In the genomic region with DNA sequence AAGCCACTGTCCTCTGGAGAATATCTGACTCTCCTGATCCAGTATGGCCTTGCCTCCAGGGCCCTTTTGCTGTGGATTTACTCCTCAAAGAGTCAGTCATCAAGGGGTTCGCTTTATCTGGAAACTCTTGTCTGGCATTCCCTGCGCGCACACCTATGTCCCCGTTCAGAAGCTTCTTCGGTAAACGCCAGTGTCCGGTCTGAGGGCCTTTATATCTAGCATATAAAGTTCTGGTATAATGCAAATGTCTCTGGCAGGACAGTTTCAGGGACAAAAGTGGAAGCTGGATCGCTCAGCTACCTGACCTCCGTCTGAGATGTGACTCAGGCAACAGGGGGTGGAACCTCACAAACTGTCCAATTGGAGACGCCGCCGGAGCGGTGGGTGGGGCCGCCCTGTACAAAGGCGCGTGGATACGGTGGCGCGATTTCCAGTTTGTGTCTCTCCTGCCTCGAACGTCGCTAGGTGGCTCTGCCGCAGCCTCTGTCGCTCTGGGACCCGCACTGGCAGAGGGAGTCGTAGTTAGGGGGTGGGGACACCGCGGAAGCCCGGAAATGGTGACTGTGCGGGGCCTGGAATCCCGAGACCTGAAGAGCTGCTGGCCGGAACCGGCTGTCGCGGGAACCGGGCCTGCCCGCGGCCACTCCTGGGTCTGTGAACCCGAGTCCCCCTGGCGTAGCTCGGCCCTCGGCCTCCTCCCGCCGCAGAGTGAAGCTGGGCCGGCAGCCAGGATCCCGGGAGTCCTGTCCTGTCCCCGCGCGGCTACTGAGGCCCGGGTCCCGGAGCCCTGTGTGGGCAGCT, we compare ENCODE assay signal across 1 cellular context.
TF ChIP-seq lines count a peak whose summit lies in the region.

No MANE protein-coding gene starts in this region.

TF ChIP-seq in HEK293, 187 proteins besides CTCF, POLR2A, EP300 and RAD21 (continued from another document and continues in another):
- TF ChIP-seq, protein P1, sequence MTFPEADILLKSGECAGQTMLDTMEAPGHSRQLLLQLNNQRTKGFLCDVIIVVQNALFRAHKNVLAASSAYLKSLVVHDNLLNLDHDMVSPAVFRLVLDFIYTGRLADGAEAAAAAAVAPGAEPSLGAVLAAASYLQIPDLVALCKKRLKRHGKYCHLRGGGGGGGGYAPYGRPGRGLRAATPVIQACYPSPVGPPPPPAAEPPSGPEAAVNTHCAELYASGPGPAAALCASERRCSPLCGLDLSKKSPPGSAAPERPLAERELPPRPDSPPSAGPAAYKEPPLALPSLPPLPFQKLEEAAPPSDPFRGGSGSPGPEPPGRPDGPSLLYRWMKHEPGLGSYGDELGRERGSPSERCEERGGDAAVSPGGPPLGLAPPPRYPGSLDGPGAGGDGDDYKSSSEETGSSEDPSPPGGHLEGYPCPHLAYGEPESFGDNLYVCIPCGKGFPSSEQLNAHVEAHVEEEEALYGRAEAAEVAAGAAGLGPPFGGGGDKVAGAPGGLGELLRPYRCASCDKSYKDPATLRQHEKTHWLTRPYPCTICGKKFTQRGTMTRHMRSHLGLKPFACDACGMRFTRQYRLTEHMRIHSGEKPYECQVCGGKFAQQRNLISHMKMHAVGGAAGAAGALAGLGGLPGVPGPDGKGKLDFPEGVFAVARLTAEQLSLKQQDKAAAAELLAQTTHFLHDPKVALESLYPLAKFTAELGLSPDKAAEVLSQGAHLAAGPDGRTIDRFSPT (tag by site-specific recombination; IDR thresholded peaks at IDR 0.05), result no peak
- TF ChIP-seq, protein P2, sequence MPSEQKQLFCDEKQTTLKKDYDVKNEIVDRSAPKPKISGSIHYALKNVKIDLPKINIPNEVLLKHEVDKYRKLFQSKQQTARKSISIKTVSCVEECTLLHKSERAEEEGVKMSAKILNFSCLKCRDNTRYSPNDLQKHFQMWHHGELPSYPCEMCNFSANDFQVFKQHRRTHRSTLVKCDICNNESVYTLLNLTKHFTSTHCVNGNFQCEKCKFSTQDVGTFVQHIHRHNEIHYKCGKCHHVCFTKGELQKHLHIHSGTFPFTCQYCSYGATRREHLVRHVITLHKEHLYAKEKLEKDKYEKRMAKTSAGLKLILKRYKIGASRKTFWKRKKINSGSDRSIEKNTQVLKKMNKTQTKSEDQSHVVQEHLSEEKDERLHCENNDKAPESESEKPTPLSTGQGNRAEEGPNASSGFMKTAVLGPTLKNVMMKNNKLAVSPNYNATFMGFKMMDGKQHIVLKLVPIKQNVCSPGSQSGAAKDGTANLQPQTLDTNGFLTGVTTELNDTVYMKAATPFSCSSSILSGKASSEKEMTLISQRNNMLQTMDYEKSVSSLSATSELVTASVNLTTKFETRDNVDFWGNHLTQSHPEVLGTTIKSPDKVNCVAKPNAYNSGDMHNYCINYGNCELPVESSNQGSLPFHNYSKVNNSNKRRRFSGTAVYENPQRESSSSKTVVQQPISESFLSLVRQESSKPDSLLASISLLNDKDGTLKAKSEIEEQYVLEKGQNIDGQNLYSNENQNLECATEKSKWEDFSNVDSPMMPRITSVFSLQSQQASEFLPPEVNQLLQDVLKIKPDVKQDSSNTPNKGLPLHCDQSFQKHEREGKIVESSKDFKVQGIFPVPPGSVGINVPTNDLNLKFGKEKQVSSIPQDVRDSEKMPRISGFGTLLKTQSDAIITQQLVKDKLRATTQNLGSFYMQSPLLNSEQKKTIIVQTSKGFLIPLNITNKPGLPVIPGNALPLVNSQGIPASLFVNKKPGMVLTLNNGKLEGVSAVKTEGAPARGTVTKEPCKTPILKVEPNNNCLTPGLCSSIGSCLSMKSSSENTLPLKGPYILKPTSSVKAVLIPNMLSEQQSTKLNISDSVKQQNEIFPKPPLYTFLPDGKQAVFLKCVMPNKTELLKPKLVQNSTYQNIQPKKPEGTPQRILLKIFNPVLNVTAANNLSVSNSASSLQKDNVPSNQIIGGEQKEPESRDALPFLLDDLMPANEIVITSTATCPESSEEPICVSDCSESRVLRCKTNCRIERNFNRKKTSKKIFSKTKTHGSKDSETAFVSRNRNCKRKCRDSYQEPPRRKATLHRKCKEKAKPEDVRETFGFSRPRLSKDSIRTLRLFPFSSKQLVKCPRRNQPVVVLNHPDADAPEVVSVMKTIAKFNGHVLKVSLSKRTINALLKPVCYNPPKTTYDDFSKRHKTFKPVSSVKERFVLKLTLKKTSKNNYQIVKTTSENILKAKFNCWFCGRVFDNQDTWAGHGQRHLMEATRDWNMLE (tag by site-specific recombination; conservative IDR thresholded peaks at IDR 0.05; ENCODE audit: low read depth), result peak; percentile 63
- peak; percentile 56; the same call in 1 of the 2 replicates for TF ChIP-seq ZSCAN30 (tag by site-specific recombination; IDR thresholded peaks at IDR 0.05)
- TF ChIP-seq TRIM28 (IDR thresholded peaks at IDR 0.05; ENCODE audit: borderline replicate concordance, low read length), result 0 out of 2 replicates have a peak, but pooled peaks have one; percentile 24
- TF ChIP-seq ZSCAN5A (tag by site-specific recombination; IDR thresholded peaks at IDR 0.05), result no peak
- peak; percentile 27; the same call in 1 of the 2 replicates for TF ChIP-seq ZBTB7A (tag by site-specific recombination; IDR thresholded peaks at IDR 0.05; ENCODE audit: low read depth)
- no peak for TF ChIP-seq ZNF529 (tag by site-specific recombination; IDR thresholded peaks at IDR 0.05; ENCODE audit: insufficient replicate concordance)
- TF ChIP-seq, protein P3, sequence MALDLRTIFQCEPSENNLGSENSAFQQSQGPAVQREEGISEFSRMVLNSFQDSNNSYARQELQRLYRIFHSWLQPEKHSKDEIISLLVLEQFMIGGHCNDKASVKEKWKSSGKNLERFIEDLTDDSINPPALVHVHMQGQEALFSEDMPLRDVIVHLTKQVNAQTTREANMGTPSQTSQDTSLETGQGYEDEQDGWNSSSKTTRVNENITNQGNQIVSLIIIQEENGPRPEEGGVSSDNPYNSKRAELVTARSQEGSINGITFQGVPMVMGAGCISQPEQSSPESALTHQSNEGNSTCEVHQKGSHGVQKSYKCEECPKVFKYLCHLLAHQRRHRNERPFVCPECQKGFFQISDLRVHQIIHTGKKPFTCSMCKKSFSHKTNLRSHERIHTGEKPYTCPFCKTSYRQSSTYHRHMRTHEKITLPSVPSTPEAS (tag by site-specific recombination; IDR thresholded peaks at IDR 0.05), result no peak
- no peak for TF ChIP-seq ZNF184 (tag by site-specific recombination; IDR thresholded peaks at IDR 0.05)
- no peak for TF ChIP-seq RBAK (tag by site-specific recombination; IDR thresholded peaks at IDR 0.05)
- TF ChIP-seq, protein P4, sequence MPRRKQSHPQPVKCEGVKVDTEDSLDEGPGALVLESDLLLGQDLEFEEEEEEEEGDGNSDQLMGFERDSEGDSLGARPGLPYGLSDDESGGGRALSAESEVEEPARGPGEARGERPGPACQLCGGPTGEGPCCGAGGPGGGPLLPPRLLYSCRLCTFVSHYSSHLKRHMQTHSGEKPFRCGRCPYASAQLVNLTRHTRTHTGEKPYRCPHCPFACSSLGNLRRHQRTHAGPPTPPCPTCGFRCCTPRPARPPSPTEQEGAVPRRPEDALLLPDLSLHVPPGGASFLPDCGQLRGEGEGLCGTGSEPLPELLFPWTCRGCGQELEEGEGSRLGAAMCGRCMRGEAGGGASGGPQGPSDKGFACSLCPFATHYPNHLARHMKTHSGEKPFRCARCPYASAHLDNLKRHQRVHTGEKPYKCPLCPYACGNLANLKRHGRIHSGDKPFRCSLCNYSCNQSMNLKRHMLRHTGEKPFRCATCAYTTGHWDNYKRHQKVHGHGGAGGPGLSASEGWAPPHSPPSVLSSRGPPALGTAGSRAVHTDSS (tag by site-specific recombination; IDR thresholded peaks at IDR 0.05), result no peak
- TF ChIP-seq ZNF335 (tag by site-specific recombination; conservative IDR thresholded peaks at IDR 0.05), result peak; percentile 87
- TF ChIP-seq, protein P5, sequence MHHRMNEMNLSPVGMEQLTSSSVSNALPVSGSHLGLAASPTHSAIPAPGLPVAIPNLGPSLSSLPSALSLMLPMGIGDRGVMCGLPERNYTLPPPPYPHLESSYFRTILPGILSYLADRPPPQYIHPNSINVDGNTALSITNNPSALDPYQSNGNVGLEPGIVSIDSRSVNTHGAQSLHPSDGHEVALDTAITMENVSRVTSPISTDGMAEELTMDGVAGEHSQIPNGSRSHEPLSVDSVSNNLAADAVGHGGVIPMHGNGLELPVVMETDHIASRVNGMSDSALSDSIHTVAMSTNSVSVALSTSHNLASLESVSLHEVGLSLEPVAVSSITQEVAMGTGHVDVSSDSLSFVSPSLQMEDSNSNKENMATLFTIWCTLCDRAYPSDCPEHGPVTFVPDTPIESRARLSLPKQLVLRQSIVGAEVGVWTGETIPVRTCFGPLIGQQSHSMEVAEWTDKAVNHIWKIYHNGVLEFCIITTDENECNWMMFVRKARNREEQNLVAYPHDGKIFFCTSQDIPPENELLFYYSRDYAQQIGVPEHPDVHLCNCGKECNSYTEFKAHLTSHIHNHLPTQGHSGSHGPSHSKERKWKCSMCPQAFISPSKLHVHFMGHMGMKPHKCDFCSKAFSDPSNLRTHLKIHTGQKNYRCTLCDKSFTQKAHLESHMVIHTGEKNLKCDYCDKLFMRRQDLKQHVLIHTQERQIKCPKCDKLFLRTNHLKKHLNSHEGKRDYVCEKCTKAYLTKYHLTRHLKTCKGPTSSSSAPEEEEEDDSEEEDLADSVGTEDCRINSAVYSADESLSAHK (tag by site-specific recombination; IDR thresholded peaks at IDR 0.05), result no peak; the same call in 1 of the 2 replicates
- TF ChIP-seq ZBTB21 (tag by site-specific recombination; IDR thresholded peaks at IDR 0.05), result 0 out of 2 replicates have a peak, but pooled peaks have one; percentile 29
- TF ChIP-seq ZNF473 (tag by site-specific recombination; IDR thresholded peaks at IDR 0.05), result no peak
- peak; percentile 46; the same call in 1 of the 2 replicates for TF ChIP-seq ZBTB48 (tag by site-specific recombination; IDR thresholded peaks at IDR 0.05)
- no peak for TF ChIP-seq ZNF776 (tag by site-specific recombination; IDR thresholded peaks at IDR 0.05; ENCODE audit: borderline replicate concordance)
- TF ChIP-seq ZNF768 (tag by site-specific recombination; IDR thresholded peaks at IDR 0.05), result no peak
- TF ChIP-seq ZNF561 (tag by site-specific recombination; IDR thresholded peaks at IDR 0.05; ENCODE audit: borderline replicate concordance), result peak; percentile 66; the same call in 1 of the 2 replicates
- TF ChIP-seq ZNF302 (tag by site-specific recombination; IDR thresholded peaks at IDR 0.05; ENCODE audit: low read depth), result no peak
- TF ChIP-seq ZXDB (tag by site-specific recombination; IDR thresholded peaks at IDR 0.05), result peak; percentile 70
- TF ChIP-seq OVOL3 (tag by site-specific recombination; IDR thresholded peaks at IDR 0.05), result no peak
- TF ChIP-seq, protein P6, sequence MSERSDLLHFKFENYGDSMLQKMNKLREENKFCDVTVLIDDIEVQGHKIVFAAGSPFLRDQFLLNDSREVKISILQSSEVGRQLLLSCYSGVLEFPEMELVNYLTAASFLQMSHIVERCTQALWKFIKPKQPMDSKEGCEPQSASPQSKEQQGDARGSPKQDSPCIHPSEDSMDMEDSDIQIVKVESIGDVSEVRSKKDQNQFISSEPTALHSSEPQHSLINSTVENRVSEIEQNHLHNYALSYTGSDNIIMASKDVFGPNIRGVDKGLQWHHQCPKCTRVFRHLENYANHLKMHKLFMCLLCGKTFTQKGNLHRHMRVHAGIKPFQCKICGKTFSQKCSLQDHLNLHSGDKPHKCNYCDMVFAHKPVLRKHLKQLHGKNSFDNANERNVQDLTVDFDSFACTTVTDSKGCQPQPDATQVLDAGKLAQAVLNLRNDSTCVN (tag by site-specific recombination; optimal IDR thresholded peaks at IDR 0.05), result peak; percentile 76
- peak; percentile 56; the same call in 1 of the 2 replicates for TF ChIP-seq ZNF629 (tag by site-specific recombination; IDR thresholded peaks at IDR 0.05)
- TF ChIP-seq KLF8 (tag by site-specific recombination; IDR thresholded peaks at IDR 0.05), result peak; percentile 84
- peak; percentile 84 for TF ChIP-seq ZNF341 (tag by site-specific recombination; IDR thresholded peaks at IDR 0.05; ENCODE audit: low read depth)
- TF ChIP-seq SP3 (tag by site-specific recombination; IDR thresholded peaks at IDR 0.05), result peak; percentile 61
- 0 out of 2 replicates have a peak, but pooled peaks have one; percentile 12 for TF ChIP-seq ZNF16 (tag by site-specific recombination; IDR thresholded peaks at IDR 0.05; ENCODE audit: low read depth)
- TF ChIP-seq, protein P7, sequence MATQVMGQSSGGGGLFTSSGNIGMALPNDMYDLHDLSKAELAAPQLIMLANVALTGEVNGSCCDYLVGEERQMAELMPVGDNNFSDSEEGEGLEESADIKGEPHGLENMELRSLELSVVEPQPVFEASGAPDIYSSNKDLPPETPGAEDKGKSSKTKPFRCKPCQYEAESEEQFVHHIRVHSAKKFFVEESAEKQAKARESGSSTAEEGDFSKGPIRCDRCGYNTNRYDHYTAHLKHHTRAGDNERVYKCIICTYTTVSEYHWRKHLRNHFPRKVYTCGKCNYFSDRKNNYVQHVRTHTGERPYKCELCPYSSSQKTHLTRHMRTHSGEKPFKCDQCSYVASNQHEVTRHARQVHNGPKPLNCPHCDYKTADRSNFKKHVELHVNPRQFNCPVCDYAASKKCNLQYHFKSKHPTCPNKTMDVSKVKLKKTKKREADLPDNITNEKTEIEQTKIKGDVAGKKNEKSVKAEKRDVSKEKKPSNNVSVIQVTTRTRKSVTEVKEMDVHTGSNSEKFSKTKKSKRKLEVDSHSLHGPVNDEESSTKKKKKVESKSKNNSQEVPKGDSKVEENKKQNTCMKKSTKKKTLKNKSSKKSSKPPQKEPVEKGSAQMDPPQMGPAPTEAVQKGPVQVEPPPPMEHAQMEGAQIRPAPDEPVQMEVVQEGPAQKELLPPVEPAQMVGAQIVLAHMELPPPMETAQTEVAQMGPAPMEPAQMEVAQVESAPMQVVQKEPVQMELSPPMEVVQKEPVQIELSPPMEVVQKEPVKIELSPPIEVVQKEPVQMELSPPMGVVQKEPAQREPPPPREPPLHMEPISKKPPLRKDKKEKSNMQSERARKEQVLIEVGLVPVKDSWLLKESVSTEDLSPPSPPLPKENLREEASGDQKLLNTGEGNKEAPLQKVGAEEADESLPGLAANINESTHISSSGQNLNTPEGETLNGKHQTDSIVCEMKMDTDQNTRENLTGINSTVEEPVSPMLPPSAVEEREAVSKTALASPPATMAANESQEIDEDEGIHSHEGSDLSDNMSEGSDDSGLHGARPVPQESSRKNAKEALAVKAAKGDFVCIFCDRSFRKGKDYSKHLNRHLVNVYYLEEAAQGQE (tag by site-specific recombination; IDR thresholded peaks at IDR 0.05), result no peak; the same call in none of the 2 replicates
- TF ChIP-seq, protein P8, sequence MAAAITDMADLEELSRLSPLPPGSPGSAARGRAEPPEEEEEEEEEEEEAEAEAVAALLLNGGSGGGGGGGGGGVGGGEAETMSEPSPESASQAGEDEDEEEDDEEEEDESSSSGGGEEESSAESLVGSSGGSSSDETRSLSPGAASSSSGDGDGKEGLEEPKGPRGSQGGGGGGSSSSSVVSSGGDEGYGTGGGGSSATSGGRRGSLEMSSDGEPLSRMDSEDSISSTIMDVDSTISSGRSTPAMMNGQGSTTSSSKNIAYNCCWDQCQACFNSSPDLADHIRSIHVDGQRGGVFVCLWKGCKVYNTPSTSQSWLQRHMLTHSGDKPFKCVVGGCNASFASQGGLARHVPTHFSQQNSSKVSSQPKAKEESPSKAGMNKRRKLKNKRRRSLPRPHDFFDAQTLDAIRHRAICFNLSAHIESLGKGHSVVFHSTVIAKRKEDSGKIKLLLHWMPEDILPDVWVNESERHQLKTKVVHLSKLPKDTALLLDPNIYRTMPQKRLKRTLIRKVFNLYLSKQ (tag by site-specific recombination; IDR thresholded peaks at IDR 0.05; ENCODE audit: borderline replicate concordance), result no peak
